In genomic region chr5:7683753-7684152, GRCh38 we compare ENCODE assay signal across 20 cellular contexts.
DNase-seq lines count a peak whose midpoint lies in the region; ATAC-seq, FAIRE-seq and TF ChIP-seq lines count a peak whose summit lies in the region.
"Had no signal": no experiment of that assay in that cellular context is flagged by ENCODE, and none has a peak within 500 bp of the region (broad histone marks: within the 10 kb centered on the region; RNA-seq: fewer than 3 reads in every experiment).

No MANE protein-coding gene starts in this region.

- no peak for ATAC-seq in lower lobe of right lung
- ATAC-seq: SK-N-SH treated with all-trans-retinoic acid at 6 μM for 48 hours, T-cell had no signal

- no peaks in the 10 kb centered on the region for H3K4me1 ChIP-seq in lower lobe of right lung

- FAIRE-seq in urothelium cell line (lab: Jason Lieb, UNC): peak; percentile 5

- peaks cover 36% of the 10 kb centered on the region for H3K27me3 Mint-ChIP-seq in chondrocyte (ENCODE audit: low read depth)

- H3K9me3 ChIP-seq in lower lobe of right lung: no peaks in the 10 kb centered on the region

- H3K36me3 Mint-ChIP-seq in chondrocyte (ENCODE audit: low read depth): no peaks in the 10 kb centered on the region
- H3K36me3 Mint-ChIP-seq: T-cell had no signal

- no peaks in the 10 kb centered on the region for H3K4me1 Mint-ChIP-seq in chondrocyte (ENCODE audit: low read depth)
- H3K4me1 Mint-ChIP-seq: T-cell had no signal

- H3K4me3 ChIP-seq in NB4 (ENCODE audit: low read depth, low read length) (no peak overlapping the region), lower lobe of right lung (no peak overlapping the region)

- TF ChIP-seq CTCF in NB4 (IDR thresholded peaks at IDR 0.05; ENCODE audit: low read depth, low read length) (no peak), chondrocyte (IDR thresholded peaks at IDR 0.05) (peak; percentile 29), lower lobe of right lung (IDR thresholded peaks at IDR 0.05) (no peak), GM10266 (IDR thresholded peaks at IDR 0.05; ENCODE audit: control insufficient read depth, insufficient read depth, low read depth, missing control alignments) (no peak)

- no peaks in the 10 kb centered on the region for H3K27me3 ChIP-seq in lower lobe of right lung (ENCODE audit: low read depth)

- H3K27ac Mint-ChIP-seq in chondrocyte (ENCODE audit: unreplicated experiment): no peak overlapping the region
- H3K27ac Mint-ChIP-seq: T-cell had no signal

- no peaks in the 10 kb centered on the region for H3K36me3 ChIP-seq in lower lobe of right lung

- no peaks in the 10 kb centered on the region for H3K9me3 Mint-ChIP-seq in chondrocyte (ENCODE audit: low read depth)
- H3K9me3 Mint-ChIP-seq: T-cell had no signal

- no peak for TF ChIP-seq POLR2A in NB4 (IDR thresholded peaks at IDR 0.05; ENCODE audit: extremely low read depth, insufficient read length)

- no peak overlapping the region for H3K4me3 Mint-ChIP-seq in chondrocyte (ENCODE audit: unreplicated experiment)
- H3K4me3 Mint-ChIP-seq: T-cell had no signal

- DNase-seq in DMS 273 (lab: John Stamatoyannopoulos, UW; ENCODE audit: unreplicated experiment): peak; percentile 31
- no peak for DNase-seq in DMS 273 treated with DMSO at 0.1 percent for 48 hours (lab: John Stamatoyannopoulos, UW)
- DNase-seq in NB4 (ENCODE audit: low read depth): peak; percentile 3
- DNase-seq in chondrocyte (ENCODE audit: low spot score): no peak
- DNase-seq in urothelium cell line (ENCODE audit: low spot score): no peak
- no peak for DNase-seq in lower lobe of right lung
- no peak for DNase-seq in GM10266 (ENCODE audit: extremely low spot score)
- DNase-seq in DMS153 (lab: John Stamatoyannopoulos, UW): no peak
- DNase-seq: HCEC 1CT; MV-4-11; NCI-H1417; NCI-H1930; NCI-H446 treated with DMSO at 0.1 percent for 48 hours; NCI-H69; NK-92 treated with Interleukin-12 subunit alpha and Interleukin-12 subunit beta, amount 100 ng/mL, for 24 hours; SHP77 treated with DMSO at 0.1 percent for 48 hours; T-cell had no signal

- no peak overlapping the region for H3K27ac ChIP-seq in lower lobe of right lung
- H3K27ac ChIP-seq: 22Rv1, KMS-11 had no signal

- intact Hi-C loops in lower lobe of right lung (cut with DNase I): no loop called here

Comparison
In these comparisons a context has a peak if more than half of its experiments do, and no peak if none do; other contexts are left out.
1. DNase-seq: peak in DMS 273 (single experiment) and NB4 (single experiment); none in DMS 273 treated with DMSO at 0.1 percent for 48 hours (single experiment), chondrocyte (single experiment), urothelium cell line (single experiment), lower lobe of right lung (single experiment), GM10266 (single experiment) and DMS153 (single experiment).